In genomic region chr1:113320272-113320671, GRCh38 we compare ENCODE assay signal across 20 cellular contexts.
DNase-seq lines count a peak whose midpoint lies in the region; ATAC-seq and TF ChIP-seq lines count a peak whose summit lies in the region.
"Had no signal": no experiment of that assay in that cellular context is flagged by ENCODE, and none has a peak within 500 bp of the region (broad histone marks: within the 10 kb centered on the region; RNA-seq: fewer than 3 reads in every experiment).

No MANE protein-coding gene starts in this region.

- H3K9me3 ChIP-seq in upper lobe of left lung = no peaks in the 10 kb centered on the region

- peak overlapping the region in 2 of 4 donors; percentile 63 to 68 for H3K27ac ChIP-seq in upper lobe of left lung
- H3K27ac ChIP-seq: C4-2B, SK-N-MC had no signal

- H3K4me3 ChIP-seq in upper lobe of left lung = no peak overlapping the region
- H3K4me3 ChIP-seq: SK-N-MC had no signal

- no peak overlapping the region for H3K4me3 Mint-ChIP-seq in Calu3 (ENCODE audit: low read depth, unreplicated experiment)
- H3K4me3 Mint-ChIP-seq: activated naive CD8-positive, alpha-beta T cell treated with anti-CD3 and anti-CD28 coated beads, Interleukin-2, amount 10 ng/mL, durations not matched to agents 7 days and 5 days; type B pancreatic cell had no signal

- no peaks in the 10 kb centered on the region for H3K27me3 ChIP-seq in upper lobe of left lung

- H3K9me3 Mint-ChIP-seq in Calu3 (ENCODE audit: low read depth, unreplicated experiment) = no peaks in the 10 kb centered on the region
- H3K9me3 Mint-ChIP-seq: type B pancreatic cell had no signal

- DNase-seq in NCI-H510A treated with DMSO at 0.1 percent for 48 hours (lab: John Stamatoyannopoulos, UW) = peak; percentile 24
- no peak for DNase-seq in NCI-H510A (lab: John Stamatoyannopoulos, UW)
- peak; percentile 38 for DNase-seq in NCI-H748 treated with DMSO at 0.1 percent for 48 hours (lab: John Stamatoyannopoulos, UW)
- DNase-seq in upper lobe of left lung = no peak
- no peak for DNase-seq in Calu3
- DNase-seq: ACHN; activated naive CD8-positive, alpha-beta T cell treated with anti-CD3 and anti-CD28 coated beads, Interleukin-2, amount 10 ng/mL, durations not matched to agents 7 days and 5 days; dermis blood vessel endothelial cell; MV-4-11; NCI-H446 treated with DMSO at 0.1 percent for 48 hours; stimulated activated naive CD4-positive, alpha-beta T cell treated with Interleukin-2 at 50 U/mL for 16 hours; T-helper 9 cell had no signal

- CTCF ChIA-PET in Calu3 (lab: Charles Lee) = interaction anchor here (1.8 kb wide), 1 partner anchor 13 kb away, joined by 4 read pairs; no protein-coding TSS in a partner anchor

- H3K4me1 Mint-ChIP-seq in Calu3 (ENCODE audit: low read depth, unreplicated experiment) = peaks cover 8% of the 10 kb centered on the region
- H3K4me1 Mint-ChIP-seq: activated naive CD8-positive, alpha-beta T cell treated with anti-CD3 and anti-CD28 coated beads, Interleukin-2, amount 10 ng/mL, durations not matched to agents 7 days and 5 days had no signal

- TF ChIP-seq EP300 in upper lobe of left lung (IDR thresholded peaks at IDR 0.05) = no peak

- no peaks in the 10 kb centered on the region for H3K36me3 ChIP-seq in upper lobe of left lung

- no TSS peak for BruUV-seq in Calu3 (replicated peaks; lab: Mats Ljungman, UMichigan)

- no peak overlapping the region for H3K27ac Mint-ChIP-seq in Calu3 (ENCODE audit: unreplicated experiment)
- H3K27ac Mint-ChIP-seq: activated naive CD8-positive, alpha-beta T cell treated with anti-CD3 and anti-CD28 coated beads, Interleukin-2, amount 10 ng/mL, durations not matched to agents 7 days and 5 days; type B pancreatic cell had no signal

- ATAC-seq in esophagus mucosa = peak; percentile 92
- ATAC-seq in upper lobe of left lung (ENCODE audit: low FRiP score in 2 of 2) = peak; percentile 44 to 74
- ATAC-seq in HG03521 (IDR thresholded peaks at IDR 0.05; ENCODE audit: unreplicated experiment) = no peak
- no peak for ATAC-seq in HG03354 (IDR thresholded peaks at IDR 0.05; ENCODE audit: poor library complexity, severe bottlenecking, unreplicated experiment)
- ATAC-seq: activated CD4-positive, CD25-positive, alpha-beta regulatory T cell treated with anti-CD3 and anti-CD28 coated beads, Interleukin-2, amount 50 U/mL, for 24 hours; sciatic nerve had no signal

- no peak for TF ChIP-seq POLR2A in upper lobe of left lung (IDR thresholded peaks at IDR 0.05)

- H3K36me3 Mint-ChIP-seq in Calu3 (ENCODE audit: insufficient read depth, unreplicated experiment) = no peaks in the 10 kb centered on the region
- H3K36me3 Mint-ChIP-seq: activated naive CD8-positive, alpha-beta T cell treated with anti-CD3 and anti-CD28 coated beads, Interleukin-2, amount 10 ng/mL, durations not matched to agents 7 days and 5 days; type B pancreatic cell had no signal

- peaks cover 0 to 6% (median 0%) of the 10 kb centered on the region in 4 donors for H3K4me1 ChIP-seq in upper lobe of left lung

- intact Hi-C loops in Calu3 (cut with micrococcal nuclease; ENCODE audit: unreplicated experiment) = loop anchor here (2.0 to 10.0 kb wide), 3 partner anchors 69 to 355 kb away; no protein-coding TSS in a partner anchor

- TF ChIP-seq CTCF in upper lobe of left lung (IDR thresholded peaks at IDR 0.05) = no peak
- no peak for TF ChIP-seq CTCF in Calu3 (IDR thresholded peaks at IDR 0.05; ENCODE audit: unreplicated experiment)

- H3K27me3 Mint-ChIP-seq in Calu3 (ENCODE audit: unreplicated experiment) = no peaks in the 10 kb centered on the region
- H3K27me3 Mint-ChIP-seq: type B pancreatic cell had no signal

Comparison
In these comparisons a context has a peak if more than half of its experiments do, and no peak if none do; other contexts are left out.
1. DNase-seq: peak in NCI-H510A treated with DMSO at 0.1 percent for 48 hours (single experiment) and NCI-H748 treated with DMSO at 0.1 percent for 48 hours (single experiment); none in NCI-H510A (single experiment), upper lobe of left lung (0 of 2) and Calu3 (single experiment).
2. ATAC-seq: peak in esophagus mucosa (single experiment) and upper lobe of left lung (2 of 2); none in HG03521 (single experiment) and HG03354 (single experiment).